Comparison of ENCODE assay signal across 1 cellular context in the genomic region with DNA sequence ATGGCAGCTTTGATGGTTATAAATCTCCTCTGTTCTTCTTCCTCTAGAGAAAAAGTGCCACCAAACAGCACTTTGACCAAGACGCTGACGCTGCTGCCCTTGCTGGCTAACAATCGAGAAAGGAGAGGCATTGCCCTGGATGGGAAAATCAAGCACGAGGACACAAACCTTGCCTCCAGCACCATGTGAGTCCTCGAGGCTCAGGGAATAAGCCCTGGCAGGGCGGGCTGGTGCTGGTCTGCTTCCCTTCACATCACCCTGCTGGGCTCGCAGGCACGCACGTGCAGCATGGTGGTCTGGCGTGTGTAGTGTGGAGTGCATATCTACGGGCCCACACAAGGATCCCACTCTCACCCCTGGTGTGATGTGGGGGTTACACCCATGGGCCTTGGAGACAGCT.
TF ChIP-seq lines count a peak whose summit lies in the region.

No MANE protein-coding gene starts in this region.

TF ChIP-seq in IMR-90, 13 proteins besides CTCF, POLR2A, EP300 and RAD21:
- TF ChIP-seq RCOR1 (IDR thresholded peaks at IDR 0.05; ENCODE audit: insufficient replicate concordance, low read length) (no peak), FOS (IDR thresholded peaks at IDR 0.05; ENCODE audit: low read depth, low read length) (no peak), USF2 (IDR thresholded peaks at IDR 0.05; ENCODE audit: low read depth, low read length) (no peak), BHLHE40 (IDR thresholded peaks at IDR 0.05; ENCODE audit: low read depth, low read length) (no peak), ELK1 (IDR thresholded peaks at IDR 0.05; ENCODE audit: borderline replicate concordance, low read depth, low read length) (no peak), NFE2L2 (IDR thresholded peaks at IDR 0.05; ENCODE audit: low read depth, low read length) (no peak), CHD1 (IDR thresholded peaks at IDR 0.05; ENCODE audit: low read depth, low read length) (no peak), MXI1 (IDR thresholded peaks at IDR 0.05; ENCODE audit: borderline replicate concordance, low read depth, low read length) (no peak), SMC3 (IDR thresholded peaks at IDR 0.05; ENCODE audit: low read depth, low read length) (no peak), RFX5 (IDR thresholded peaks at IDR 0.05; ENCODE audit: low read depth, low read length) (no peak), CEBPB (IDR thresholded peaks at IDR 0.05; ENCODE audit: low read depth, low read length) (no peak), MAFK (IDR thresholded peaks at IDR 0.05; ENCODE audit: low read depth, low read length) (no peak), MAZ (IDR thresholded peaks at IDR 0.05; ENCODE audit: borderline replicate concordance, low read depth, low read length) (no peak)
